Comparison of ENCODE assay signal across 21 cellular contexts in genomic region chr3:61769266-61769665, GRCh38.
"Had no signal": no experiment of that assay in that cellular context is flagged by ENCODE, and none has a peak within 500 bp of the region (broad histone marks: within the 10 kb centered on the region; RNA-seq: fewer than 3 reads in every experiment).

No MANE protein-coding gene starts in this region.

- H3K27me3 ChIP-seq: MG63, SJSA1 had no signal

- H3K9me3 Mint-ChIP-seq: IgD-negative memory B cell had no signal

- H3K36me3 Mint-ChIP-seq: IgD-negative memory B cell had no signal

- H3K27ac ChIP-seq: HL-60, KMS-11, SJSA1, SK-N-MC had no signal

- H3K4me3 ChIP-seq: K562, MG63, SJSA1, SK-N-MC had no signal

- H3K4me3 Mint-ChIP-seq: IgD-negative memory B cell had no signal

- FAIRE-seq: HTR-8/SVneo, K562, RCC 7860 had no signal

- H3K9ac ChIP-seq: KMS-11 had no signal

- H3K4me1 ChIP-seq: SJSA1 had no signal

- H3K27me3 Mint-ChIP-seq: IgD-negative memory B cell had no signal

- H3K4me2 ChIP-seq: KMS-11 had no signal

- H3K9me3 ChIP-seq: MG63, SJSA1 had no signal

- DNase-seq: MG63, NCI-H1092 treated with DMSO at 0.1 percent for 48 hours, NCI-H1436, NCI-H1694, NCI-H187 treated with DMSO at 0.1 percent for 48 hours, NCI-H2029 treated with DMSO at 0.1 percent for 48 hours, NCI-H2227 treated with DMSO at 0.1 percent for 48 hours, NCI-H524, NCI-H526 treated with DMSO at 0.1 percent for 48 hours, NCI-H774, Right ventricle myocardium superior, RPMI8226, SIG-M5 had no signal

- ATAC-seq: K562 had no signal

- H3K36me3 ChIP-seq: MG63, SJSA1 had no signal
